Comparison of ENCODE assay signal across 12 cellular contexts in genomic region chr10:25493122-25493893, GRCh38.
A peak's percentile ranks its signal among the peaks of the same experiment; 100 is the strongest.
DNase-seq lines count a peak whose midpoint lies in the region; ATAC-seq and TF ChIP-seq lines count a peak whose summit lies in the region.
"Had no signal": no experiment of that assay in that cellular context is flagged by ENCODE, and none has a peak within 500 bp of the region (broad histone marks: within the 10 kb centered on the region; RNA-seq: fewer than 3 reads in every experiment).

No MANE protein-coding gene starts in this region.

- DNase-seq in HT-29 (ENCODE audit: low spot score) = peak; percentile 53
- peak; percentile 73 for DNase-seq in RWPE2 (ENCODE audit: low spot score)
- peak; percentile 0 for DNase-seq in fibroblast of the conjunctiva (ENCODE audit: low read depth)
- DNase-seq in neuronal stem cell (ENCODE audit: low spot score) = peak; percentile 72
- no peak for DNase-seq in stomach
- DNase-seq in DMS 273 treated with DMSO at 0.1 percent for 48 hours (lab: John Stamatoyannopoulos, UW) = no peak
- DNase-seq in activated CD8-positive, alpha-beta memory T cell treated with anti-CD3 and anti-CD28 coated beads for 24 hours = no peak
- DNase-seq in stimulated activated CD4-positive, alpha-beta T cell treated with anti-CD3 and anti-CD28 coated beads, Interleukin-15, amount 100 ng/mL, for 24 hours = no peak
- DNase-seq: sigmoid colon; stimulated activated naive B cell treated with anti-CD40 and anti-IgM and Interleukin-4, amounts not matched to agents 10 μg/mL and 1 μg/mL and 100 μg/mL, for 72 hours had no signal

- no peak overlapping the region for H3K14ac ChIP-seq in neuronal stem cell (ENCODE audit: low read length)

- TF ChIP-seq CTCF in RWPE2 (IDR thresholded peaks at IDR 0.05; ENCODE audit: poor library complexity, severe bottlenecking) = no peak
- no peak for TF ChIP-seq CTCF in stomach (IDR thresholded peaks at IDR 0.05)

- no peaks in the 10 kb centered on the region for H3K9me3 ChIP-seq in RWPE2 (ENCODE audit: severe bottlenecking)
- no peaks in the 10 kb centered on the region for H3K9me3 ChIP-seq in neuronal stem cell (replicated peaks in 1 of 2; ENCODE audit: control insufficient read depth in 2 of 2, insufficient read depth in 1 of 2, low read depth in 1 of 2, low read length in 2 of 2)
- no peaks in the 10 kb centered on the region for H3K9me3 ChIP-seq in stomach
- H3K9me3 ChIP-seq: sigmoid colon had no signal

- no peaks in the 10 kb centered on the region for H3K36me3 ChIP-seq in RWPE2 (ENCODE audit: low read depth)
- H3K36me3 ChIP-seq in neuronal stem cell (replicated peaks in 1 of 2; ENCODE audit: control insufficient read depth in 2 of 2, insufficient read depth in 2 of 2, low read length in 2 of 2) = no peaks in the 10 kb centered on the region
- no peaks in the 10 kb centered on the region for H3K36me3 ChIP-seq in stomach
- H3K36me3 ChIP-seq: sigmoid colon had no signal

- H3K4me3 ChIP-seq in RWPE2 (ENCODE audit: severe bottlenecking) = no peak overlapping the region
- H3K4me3 ChIP-seq in neuronal stem cell (ENCODE audit: low read length in 2 of 2) = no peak overlapping the region
- H3K4me3 ChIP-seq in stomach = no peak overlapping the region
- H3K4me3 ChIP-seq: sigmoid colon had no signal

- no peak overlapping the region for H2AK5ac ChIP-seq in neuronal stem cell (ENCODE audit: low read depth, low read length)

- no peak overlapping the region for H2BK12ac ChIP-seq in neuronal stem cell (ENCODE audit: low read length)

- no peak overlapping the region for H2AFZ ChIP-seq in neuronal stem cell (ENCODE audit: low read length)

- H3K4ac ChIP-seq in neuronal stem cell (ENCODE audit: low read length) = no peak overlapping the region

- H4K8ac ChIP-seq in neuronal stem cell (ENCODE audit: low read depth, low read length) = no peak overlapping the region

- H3K79me1 ChIP-seq in neuronal stem cell (ENCODE audit: low read depth, low read length) = no peaks in the 10 kb centered on the region

- TF ChIP-seq POLR2A in stomach (IDR thresholded peaks at IDR 0.05) = no peak

- H3K27me3 ChIP-seq in RWPE2 (ENCODE audit: insufficient read depth, poor library complexity, severe bottlenecking) = no peaks in the 10 kb centered on the region
- H3K27me3 ChIP-seq in neuronal stem cell (ENCODE audit: control insufficient read depth in 3 of 3, insufficient read depth in 3 of 3, low read depth in 1 of 3, low read length in 3 of 3) = no peaks in the 10 kb centered on the region
- H3K27me3 ChIP-seq in stomach = no peaks in the 10 kb centered on the region
- H3K27me3 ChIP-seq: sigmoid colon had no signal

- no peak overlapping the region for H2BK15ac ChIP-seq in neuronal stem cell (ENCODE audit: low read length)

- H3K27ac ChIP-seq in RWPE2 (ENCODE audit: poor library complexity, severe bottlenecking) (peak overlapping the region; percentile 95), neuronal stem cell (replicated peaks; ENCODE audit: low read length) (peak overlapping the region; percentile 4), stomach (no peak overlapping the region)
- H3K27ac ChIP-seq: sigmoid colon, VCaP had no signal

- H3K23ac ChIP-seq in neuronal stem cell (ENCODE audit: low read depth, low read length, poor library complexity) = no peak overlapping the region

- intact Hi-C loops in stomach (cut with DNase I; ENCODE audit: low total_unique reads) = no loop called here

- H3K4me2 ChIP-seq in neuronal stem cell (ENCODE audit: insufficient read depth, low read length, poor library complexity, severe bottlenecking) = no peak overlapping the region

- no CpG with 5 or more reads among the region's 4 CpGs for WGBS in neuronal stem cell (ENCODE audit: extremely low coverage in 2 of 2, insufficient read length in 2 of 2, insufficient replicate concordance in 1 of 2), 2 donors
- 19 to 38% (median 20%) methylated on average over 3 to 4 of the region's 4 CpGs for WGBS in stomach, 5 donors

- peaks cover 23% of the 10 kb centered on the region for H3K4me1 ChIP-seq in RWPE2 (ENCODE audit: insufficient read depth, poor library complexity, severe bottlenecking)
- peaks cover 11 to 22% of the 10 kb centered on the region in 2 donors for H3K4me1 ChIP-seq in neuronal stem cell (ENCODE audit: control insufficient read depth in 2 of 2, insufficient read depth in 1 of 2, low read depth in 1 of 2, low read length in 2 of 2)
- H3K4me1 ChIP-seq in stomach = no peaks in the 10 kb centered on the region
- H3K4me1 ChIP-seq: sigmoid colon had no signal

- no peak overlapping the region for H3K18ac ChIP-seq in neuronal stem cell (ENCODE audit: low read length)

- no peak overlapping the region for H2BK5ac ChIP-seq in neuronal stem cell (ENCODE audit: low read length)

- no peak overlapping the region for H3K9ac ChIP-seq in neuronal stem cell (ENCODE audit: low read depth, low read length, poor library complexity)

- ATAC-seq in RWPE2 (ENCODE audit: low read depth) = peak; percentile 99
- ATAC-seq: activated naive CD4-positive, alpha-beta T cell treated with anti-CD3 and anti-CD28 coated beads, Interleukin-2, amount 50 U/mL, for 72 hours; stimulated activated naive B cell treated with anti-CD40 and anti-IgM and Interleukin-4, amounts not matched to agents 10 μg/mL and 1 μg/mL and 100 μg/mL, for 72 hours had no signal

- no peak for TF ChIP-seq EP300 in stomach (IDR thresholded peaks at IDR 0.05)

- H4K91ac ChIP-seq in neuronal stem cell (ENCODE audit: low read depth, low read length, poor library complexity) = no peak overlapping the region

- no peak overlapping the region for H2BK120ac ChIP-seq in neuronal stem cell (ENCODE audit: low read depth, low read length)

Comparison
In these comparisons a context has a peak if more than half of its experiments do, and no peak if none do; other contexts are left out.
1. DNase-seq: peak in HT-29 (single experiment), RWPE2 (single experiment), fibroblast of the conjunctiva (single experiment) and neuronal stem cell (single experiment); none in stomach (single experiment), DMS 273 treated with DMSO at 0.1 percent for 48 hours (single experiment), activated CD8-positive, alpha-beta memory T cell treated with anti-CD3 and anti-CD28 coated beads for 24 hours (single experiment) and stimulated activated CD4-positive, alpha-beta T cell treated with anti-CD3 and anti-CD28 coated beads, Interleukin-15, amount 100 ng/mL, for 24 hours (single experiment).
2. H3K27ac ChIP-seq: peak in RWPE2 (single experiment) and neuronal stem cell (single experiment); none in stomach (0 of 5).